8 cellular contexts compared by ENCODE assay signal in the genomic region with DNA sequence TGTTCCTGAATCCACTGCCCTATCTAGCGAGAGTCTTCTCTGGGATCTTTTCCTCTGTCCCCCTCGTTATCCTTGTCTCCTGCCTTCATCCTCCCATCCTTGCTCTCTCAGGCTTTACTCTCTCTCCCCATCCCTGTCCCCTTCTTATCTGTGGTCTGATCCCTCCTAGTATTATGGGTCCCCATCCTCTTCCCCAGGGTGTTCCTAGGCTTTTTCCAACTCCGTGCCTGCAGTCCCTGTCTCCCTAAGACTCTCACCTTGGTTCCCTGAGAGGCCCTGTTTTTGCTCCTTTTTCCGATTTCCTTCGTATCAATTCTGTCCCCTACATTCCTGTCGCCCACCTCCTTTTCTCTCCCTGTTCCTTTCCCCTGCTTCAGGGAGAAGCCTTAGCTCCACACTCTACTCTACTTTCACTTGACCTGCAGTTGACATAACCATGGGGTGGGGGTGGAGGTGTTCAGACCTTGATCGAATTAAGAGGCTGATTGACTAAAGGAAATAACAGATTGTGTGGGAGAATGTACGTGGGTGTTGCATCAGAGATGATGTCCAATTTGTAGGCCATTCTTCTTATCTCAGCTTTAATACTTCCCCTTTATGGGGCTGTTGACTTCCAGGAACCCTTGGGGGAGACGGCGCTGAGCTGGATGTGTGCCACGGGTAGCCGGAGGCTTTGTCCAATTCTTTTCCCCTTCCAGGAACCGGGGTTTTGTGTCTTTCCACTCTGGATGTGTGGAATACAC. TPM values are rescaled to one million over a fixed set of nuclear protein-coding genes. Genes with fewer than 3 reads are reported as not detected.
DNase-seq lines count a peak whose midpoint lies in the region; ATAC-seq and TF ChIP-seq lines count a peak whose summit lies in the region.

No MANE protein-coding gene starts in this region.

- DNase-seq in HFFc6 = no peak
- DNase-seq in esophagus squamous epithelium (lab: John Stamatoyannopoulos, UW) = no peak
- DNase-seq in neural crest cell (ENCODE audit: low read depth, low spot score) = no peak
- no peak for DNase-seq in dedifferentiated amniotic fluid mesenchymal stem cell (ENCODE audit: extremely low spot score)
- no peak for DNase-seq in globus pallidus (ENCODE audit: low spot score)
- no peak for DNase-seq in NCI-H2029 treated with DMSO at 0.1 percent for 48 hours (lab: John Stamatoyannopoulos, UW)

- TF ChIP-seq CTCF in HFFc6 (IDR thresholded peaks at IDR 0.05) (no peak), SU-DHL-6 (IDR thresholded peaks at IDR 0.05; ENCODE audit: insufficient read depth, low read length, poor library complexity, severe bottlenecking) (no peak), esophagus squamous epithelium (IDR thresholded peaks at IDR 0.05) (no peak), neural crest cell (conservative IDR thresholded peaks at IDR 0.05) (no peak)

- peak overlapping the region; percentile 63 for H3K9ac ChIP-seq in SU-DHL-6 (ENCODE audit: low read length)

- no peak for TF ChIP-seq POLR2A in esophagus squamous epithelium (IDR thresholded peaks at IDR 0.05)

- H3K27ac ChIP-seq in SU-DHL-6 (ENCODE audit: low read depth, low read length) (no peak overlapping the region), esophagus squamous epithelium (peak overlapping the region; percentile 89 to 97 (median 96))

- H3K36me3 Mint-ChIP-seq in HFFc6 (ENCODE audit: low read depth) (peaks cover 35% of the 10 kb centered on the region), neural crest cell (ENCODE audit: low read depth) (peaks cover 5% of the 10 kb centered on the region)

- H3K9me2 ChIP-seq in SU-DHL-6 (replicated peaks; ENCODE audit: insufficient read depth, low read length) = no peaks in the 10 kb centered on the region

- H3F3A ChIP-seq in SU-DHL-6 (ENCODE audit: insufficient read depth) = peaks cover 3% of the 10 kb centered on the region; the same call in 1 of the 2 replicates

- no peaks in the 10 kb centered on the region for H3K27me3 ChIP-seq in SU-DHL-6 (ENCODE audit: low read length)
- H3K27me3 ChIP-seq in esophagus squamous epithelium = no peaks in the 10 kb centered on the region

- H2AFZ ChIP-seq in SU-DHL-6 (ENCODE audit: low read depth, low read length, severe bottlenecking) = peak overlapping the region; percentile 57

- WGBS in esophagus squamous epithelium, 2 donors = 5 to 9% methylated on average over 13 of the region's 13 CpGs

- intact Hi-C loops in esophagus squamous epithelium (cut with DNase I) = loop anchor here (5.0 to 10.0 kb wide), 2 partner anchors 72 to 109 kb away; a partner anchor contains a TSS

- peaks cover 6% of the 10 kb centered on the region; the same call in 1 of the 2 replicates for H4K20me1 ChIP-seq in SU-DHL-6 (ENCODE audit: low read depth, low read length)

- peak overlapping the region; percentile 98 for H3K4me3 Mint-ChIP-seq in HFFc6
- peak overlapping the region; percentile 97 for H3K4me3 Mint-ChIP-seq in neural crest cell

- H3K27ac Mint-ChIP-seq in HFFc6 = peak overlapping the region; percentile 93
- H3K27ac Mint-ChIP-seq in neural crest cell (ENCODE audit: unreplicated experiment) = peak overlapping the region; percentile 97

- H3K36me3 ChIP-seq in SU-DHL-6 (ENCODE audit: low read length) (no peaks in the 10 kb centered on the region), esophagus squamous epithelium (peaks cover 0 to 32% (median 0%) of the 10 kb centered on the region in 3 donors)

- H3K4me1 Mint-ChIP-seq in HFFc6 (ENCODE audit: low read depth) (peaks cover 35% of the 10 kb centered on the region), neural crest cell (peaks cover 32% of the 10 kb centered on the region)

- H3K4me2 ChIP-seq in SU-DHL-6 (ENCODE audit: low read depth, low read length, poor library complexity, severe bottlenecking) = peak overlapping the region; percentile 70

- ATAC-seq in HG03571 (IDR thresholded peaks at IDR 0.05; ENCODE audit: unreplicated experiment) = no peak

- H3K27me3 Mint-ChIP-seq in HFFc6 (ENCODE audit: insufficient read depth) (peaks cover 2% of the 10 kb centered on the region; the same call in 1 of the 2 replicates), neural crest cell (ENCODE audit: low read depth) (no peaks in the 10 kb centered on the region)

- H3K4me1 ChIP-seq in esophagus squamous epithelium = peaks cover 17 to 46% (median 32%) of the 10 kb centered on the region in 3 donors

- no peaks in the 10 kb centered on the region for H3K9me3 ChIP-seq in SU-DHL-6 (ENCODE audit: insufficient read depth, low read length)
- H3K9me3 ChIP-seq in esophagus squamous epithelium = no peaks in the 10 kb centered on the region

- H3K9me3 Mint-ChIP-seq in HFFc6 (no peaks in the 10 kb centered on the region), neural crest cell (peaks cover 3% of the 10 kb centered on the region)

- H3K4me3 ChIP-seq in SU-DHL-6 (ENCODE audit: insufficient read depth, low read length, poor library complexity, severe bottlenecking) (peak overlapping the region; percentile 68), esophagus squamous epithelium (peak overlapping the region; percentile 69 to 99 (median 92))

- H3K79me2 ChIP-seq in SU-DHL-6 (ENCODE audit: insufficient read depth, low read length) = 0 out of 2 replicates have a peak, but pooled peaks cover 6% of the 10 kb centered on the region

RNA-seq across cellular contexts. Expression of a gene that starts 0.9 kb away (rescaled TPM):
- total RNA-seq in HFFc6 (2021; fragmentation: NEBNext Ultra II Directional; extraction: Animal tissue kit (Norgen Biotek cat#: 25700)) = 10 to 100 TPM; 39.0 to 46.4 (median 41.2) TPM
- total RNA-seq in esophagus squamous epithelium (10 to 100 TPM; 17.0 to 42.8 (median 28.2) TPM), neural crest cell (25.6 and 26.3 TPM in 2 replicates)

RNA-seq across cellular contexts. Expression of a gene that starts 45.6 kb away (rescaled TPM):
- 1 to 10 TPM; 2.8 to 4.8 (median 3.6) TPM for total RNA-seq in HFFc6 (2021; fragmentation: NEBNext Ultra II Directional; extraction: Animal tissue kit (Norgen Biotek cat#: 25700))
- total RNA-seq in esophagus squamous epithelium (10 to 100 TPM; 20.5 to 38.0 (median 25.2) TPM), neural crest cell (1.8 and 1.9 TPM in 2 replicates)
